ENCODE assay signal across 23 cellular contexts in genomic region chr4:97152159-97152558, GRCh38.
"Had no signal": no experiment of that assay in that cellular context is flagged by ENCODE, and none has a peak within 500 bp of the region (broad histone marks: within the 10 kb centered on the region; RNA-seq: fewer than 3 reads in every experiment).

No MANE protein-coding gene starts in this region.

- H3K4me3 Mint-ChIP-seq: immature natural killer cell; natural killer cell; stimulated activated effector memory CD8-positive, alpha-beta T cell treated with anti-CD3 and anti-CD28 coated beads, Interleukin-12 subunit alpha, Interleukin-12 subunit beta, amount 100 ng/mL, for 72 hours; type B pancreatic cell had no signal

- H3K27me3 Mint-ChIP-seq: type B pancreatic cell had no signal

- H3K27ac Mint-ChIP-seq: immature natural killer cell; natural killer cell; stimulated activated effector memory CD8-positive, alpha-beta T cell treated with anti-CD3 and anti-CD28 coated beads, Interleukin-12 subunit alpha, Interleukin-12 subunit beta, amount 100 ng/mL, for 72 hours; type B pancreatic cell had no signal

- ATAC-seq: lower lobe of right lung; natural killer cell; right lobe of liver; stimulated activated effector memory CD8-positive, alpha-beta T cell treated with anti-CD3 and anti-CD28 coated beads, Interleukin-12 subunit alpha, Interleukin-12 subunit beta, amount 100 ng/mL, for 72 hours had no signal

- FAIRE-seq: frontal cortex, small intestine had no signal

- DNase-seq: cortex of kidney; hypothalamus; immature natural killer cell; islet precursor cell; kidney glomerular epithelial cell; left colon; left ventricle myocardium inferior; lower lobe of right lung; natural killer cell; occipital lobe; ovary; retina; right lobe of liver; small intestine; stimulated activated CD4-positive, alpha-beta T cell treated with anti-CD3 and anti-CD28 coated beads, Interleukin-12 subunit alpha, Interleukin-12 subunit beta, amount 100 ng/mL, for 4 hours; stimulated activated CD4-positive, alpha-beta T cell treated with anti-CD3 and anti-CD28 coated beads, Interleukin-1b, Interleukin-23, amount 100 ng/mL, for 48 hours; stimulated activated CD4-positive, alpha-beta T cell treated with anti-CD3 and anti-CD28 coated beads, Interleukin-4, amount 100 ng/mL, for 24 hours; stimulated activated naive CD4-positive, alpha-beta T cell treated with Interleukin-2 at 50 U/mL for 16 hours; stomach; thyroid gland had no signal

- H3K4me1 Mint-ChIP-seq: immature natural killer cell; natural killer cell; stimulated activated effector memory CD8-positive, alpha-beta T cell treated with anti-CD3 and anti-CD28 coated beads, Interleukin-12 subunit alpha, Interleukin-12 subunit beta, amount 100 ng/mL, for 72 hours had no signal

- H3K36me3 Mint-ChIP-seq: immature natural killer cell; natural killer cell; stimulated activated effector memory CD8-positive, alpha-beta T cell treated with anti-CD3 and anti-CD28 coated beads, Interleukin-12 subunit alpha, Interleukin-12 subunit beta, amount 100 ng/mL, for 72 hours; type B pancreatic cell had no signal
